Comparison of ENCODE assay signal across 1 cellular context in the genomic region with DNA sequence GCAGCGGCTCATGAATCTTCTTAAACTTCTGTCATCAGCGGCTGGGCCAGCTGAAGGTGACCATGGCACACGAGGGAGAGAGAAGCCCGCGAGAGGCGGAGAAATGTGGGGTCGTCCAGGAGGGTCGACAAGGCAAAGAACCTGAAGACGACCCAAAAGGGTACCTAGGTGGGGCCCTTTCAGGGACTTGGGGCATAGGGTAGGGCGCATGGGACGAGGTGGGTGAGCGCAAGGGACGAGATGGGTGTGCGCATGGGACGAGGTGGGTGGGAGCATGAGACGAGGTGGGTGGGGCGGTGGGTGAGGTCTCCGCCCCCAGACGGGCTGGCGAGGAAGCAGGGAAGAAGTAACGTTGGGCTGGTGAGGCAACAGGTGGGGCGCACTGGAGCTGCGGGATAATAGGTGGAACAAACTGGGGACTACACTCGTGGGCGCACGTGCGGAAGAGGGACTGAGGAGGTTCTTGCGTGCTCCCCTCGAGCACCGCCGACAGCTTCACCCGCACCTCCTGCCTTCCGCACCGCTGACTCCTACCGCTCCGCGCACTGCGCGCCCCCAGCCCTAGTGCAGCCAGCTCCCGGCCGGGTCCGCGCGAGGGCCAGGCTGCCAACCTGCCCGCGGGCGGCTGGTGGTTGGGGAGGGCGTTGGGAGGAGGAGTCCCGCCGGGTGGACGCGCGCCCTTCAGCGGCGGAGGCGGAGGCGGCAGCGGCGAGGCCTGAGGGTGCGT.
A peak's percentile ranks its signal among the peaks of the same experiment; 100 is the strongest.
TF ChIP-seq lines count a peak whose summit lies in the region.

No MANE protein-coding gene starts in this region.

TF ChIP-seq in WTC11, 78 proteins besides CTCF, POLR2A, EP300 and RAD21 (continued from another document):
- TF ChIP-seq FOXP4 (CRISPR knock-in tag; IDR thresholded peaks at IDR 0.05), result peak; percentile 83
